Comparison of ENCODE assay signal across 1 cellular context in the genomic region with DNA sequence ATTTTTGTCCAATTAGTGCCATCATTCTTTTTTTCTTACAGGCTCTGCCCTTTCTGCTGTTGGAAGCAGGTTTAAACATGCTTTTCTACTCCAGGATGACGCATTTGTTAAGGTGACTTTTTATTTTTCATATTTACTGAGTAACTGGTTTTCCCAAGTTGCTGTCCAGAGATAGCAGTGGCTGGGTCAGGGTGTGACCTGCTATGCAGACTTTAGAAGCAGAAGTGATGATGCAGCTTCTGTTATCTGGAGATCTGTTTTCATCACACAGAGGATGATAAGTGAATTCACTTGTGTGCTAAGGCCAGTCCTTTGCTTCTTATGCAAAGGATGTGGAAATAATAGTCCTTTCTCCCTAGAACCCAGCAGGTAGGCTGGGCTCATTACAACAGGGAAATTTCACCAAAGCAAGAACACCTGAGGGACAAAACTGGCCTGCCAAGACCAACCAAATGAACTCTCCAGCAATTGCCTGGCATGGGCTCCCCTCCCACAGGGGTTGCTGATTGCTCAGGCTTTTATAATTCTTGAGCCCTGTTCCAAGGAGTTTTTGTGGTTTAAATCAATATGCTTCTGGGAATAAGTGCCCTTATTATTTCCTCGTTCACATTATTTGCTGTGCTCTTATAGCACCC.
TF ChIP-seq lines count a peak whose summit lies in the region.

No MANE protein-coding gene starts in this region.

TF ChIP-seq in H1, 55 proteins besides CTCF, POLR2A, EP300 and RAD21 (continued from another document):
- TF ChIP-seq CHD1 (IDR thresholded peaks at IDR 0.05; ENCODE audit: low read depth, low read length) (no peak), BACH1 (IDR thresholded peaks at IDR 0.05; ENCODE audit: low read length) (no peak), YY1 (IDR thresholded peaks at IDR 0.05; ENCODE audit: low read depth, low read length) (no peak), HDAC6 (IDR thresholded peaks at IDR 0.05; ENCODE audit: low read depth, low read length) (no peak), NRF1 (IDR thresholded peaks at IDR 0.05; ENCODE audit: low read depth, low read length) (no peak)
